In genomic region chr5:66903218-66903617, GRCh38 we compare ENCODE assay signal across 8 cellular contexts.
"Had no signal": no experiment of that assay in that cellular context is flagged by ENCODE, and none has a peak within 500 bp of the region (broad histone marks: within the 10 kb centered on the region; RNA-seq: fewer than 3 reads in every experiment).

No MANE protein-coding gene starts in this region.

- FAIRE-seq: G401.6, GM12878, GM12891, GM12892, GM18507, GM19239 had no signal

- DNase-seq: GDM1, GF-D8 had no signal

- H3K4me3 ChIP-seq: GM12878 had no signal

- ATAC-seq: GM12878 had no signal
